In genomic region chr1:116051896-116052295, GRCh38 we compare ENCODE assay signal across 2 cellular contexts. TPM values are rescaled to one million over a fixed set of nuclear protein-coding genes. Genes with fewer than 3 reads are reported as not detected.
"Had no signal": no experiment of that assay in that cellular context is flagged by ENCODE, and none has a peak within 500 bp of the region (broad histone marks: within the 10 kb centered on the region; RNA-seq: fewer than 3 reads in every experiment).

No MANE protein-coding gene starts in this region.

RNA-seq across cellular contexts. Expression of gene MAB21L3, which starts 59.3 kb away (rescaled TPM):
- total RNA-seq: thoracic aorta, uterus had no signal
